1 cellular context compared by ENCODE assay signal in genomic region chr6:168035661-168036616, GRCh38.
TF ChIP-seq lines count a peak whose summit lies in the region.

No MANE protein-coding gene starts in this region.

TF ChIP-seq in HEK293, 187 proteins besides CTCF, POLR2A, EP300 and RAD21 (continued from another document):
- TF ChIP-seq ZNF350 (tag by site-specific recombination; IDR thresholded peaks at IDR 0.05) (no peak), SP2 (tag by site-specific recombination; IDR thresholded peaks at IDR 0.05) (peak; percentile 63), ZNF629 (tag by site-specific recombination; IDR thresholded peaks at IDR 0.05) (peak; percentile 99), TSHZ1 (tag by site-specific recombination; IDR thresholded peaks at IDR 0.05; ENCODE audit: borderline replicate concordance) (peak; percentile 8; the same call in 1 of the 2 replicates), ZNF514 (tag by site-specific recombination; IDR thresholded peaks at IDR 0.05) (no peak), ZFP69B (tag by site-specific recombination; IDR thresholded peaks at IDR 0.05) (peak; percentile 12; the same call in 1 of the 2 replicates), ZNF335 (tag by site-specific recombination; conservative IDR thresholded peaks at IDR 0.05) (peak; percentile 73; the same call in 1 of the 2 replicates), BCL11A (tag by site-specific recombination; IDR thresholded peaks at IDR 0.05; ENCODE audit: low read depth) (peak; percentile 58; the same call in 1 of the 2 replicates), TRIM28 (IDR thresholded peaks at IDR 0.05; ENCODE audit: borderline replicate concordance, low read length) (peak; percentile 93), ZNF530 (tag by site-specific recombination; IDR thresholded peaks at IDR 0.05; ENCODE audit: low read depth) (peak; percentile 96; the same call in 1 of the 2 replicates), ZNF660 (tag by site-specific recombination; IDR thresholded peaks at IDR 0.05) (0 out of 2 replicates have a peak, but pooled peaks have one; percentile 33)
